In the genomic region with DNA sequence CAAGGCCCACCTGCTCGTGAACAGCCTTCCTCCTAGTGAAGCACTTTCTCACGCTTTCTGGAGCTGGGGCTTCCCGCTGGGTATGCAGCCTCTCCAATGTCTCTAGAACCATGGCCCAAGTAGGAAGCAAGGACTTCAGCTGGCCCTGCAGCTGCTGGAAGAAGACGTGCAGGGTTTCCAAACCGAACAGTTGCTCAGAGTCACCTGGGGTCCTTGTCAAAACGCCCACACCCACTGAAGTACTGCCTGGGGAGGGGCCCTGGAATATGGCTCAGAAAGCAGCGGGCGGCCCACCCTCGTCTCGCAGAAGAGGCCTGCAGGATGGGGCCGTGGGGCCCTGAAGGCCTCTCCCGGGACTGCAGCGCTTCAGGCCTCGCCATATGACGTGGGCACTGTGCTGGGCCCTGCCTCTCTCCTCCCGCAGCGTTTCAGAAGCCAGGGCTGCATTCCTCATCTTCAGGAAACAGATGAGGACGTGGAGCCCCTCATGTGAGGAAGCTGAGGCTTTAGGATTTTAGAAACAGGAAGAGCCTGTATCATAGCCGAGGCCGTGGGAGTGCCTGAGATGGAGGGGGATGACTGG, we compare ENCODE assay signal across 10 cellular contexts.
"Had no signal": no experiment of that assay in that cellular context is flagged by ENCODE, and none has a peak within 500 bp of the region (broad histone marks: within the 10 kb centered on the region; RNA-seq: fewer than 3 reads in every experiment).

No MANE protein-coding gene starts in this region.

- DNase-seq: activated CD4-positive, alpha-beta T cell treated with anti-CD3 and anti-CD28 coated beads for 36 hours; activated CD8-positive, alpha-beta T cell treated with anti-CD3 and anti-CD28 coated beads for 36 hours; activated naive CD8-positive, alpha-beta T cell treated with anti-CD3 and anti-CD28 coated beads, Interleukin-2, amount 10 ng/mL, durations not matched to agents 7 days and 5 days; activated T-cell treated with anti-CD3 and anti-CD28 coated beads, Interleukin-2, amount 50 U/mL, for 72 hours; anterior cingulate cortex; foreskin keratinocyte; stimulated activated CD4-positive, alpha-beta T cell treated with anti-CD3 and anti-CD28 coated beads, Interleukin-15, amount 100 ng/mL, for 24 hours; thyroid gland; WERI-Rb-1 had no signal

- H3K27ac ChIP-seq: foreskin keratinocyte, pancreas, thyroid gland, WERI-Rb-1 had no signal
